In genomic region chr1:160520582-160520981, GRCh38 we compare ENCODE assay signal across 10 cellular contexts. TPM values are rescaled to one million over a fixed set of nuclear protein-coding genes. Genes with fewer than 3 reads are reported as not detected.
DNase-seq lines count a peak whose midpoint lies in the region; ATAC-seq lines count a peak whose summit lies in the region.
"Had no signal": no experiment of that assay in that cellular context is flagged by ENCODE, and none has a peak within 500 bp of the region (broad histone marks: within the 10 kb centered on the region; RNA-seq: fewer than 3 reads in every experiment).

No MANE protein-coding gene starts in this region.

- peak overlapping the region; percentile 99 for H3K27ac Mint-ChIP-seq in stimulated activated naive CD8-positive, alpha-beta T cell treated with anti-CD3 and anti-CD28 coated beads, Interleukin-15, Interleukin-2, amounts not matched to agents 100 ng/mL and 50 ng/mL, for 24 hours
- H3K27ac Mint-ChIP-seq in T-cell = peak overlapping the region; percentile 94 to 97
- peak overlapping the region; percentile 92 to 98 (median 96) for H3K27ac Mint-ChIP-seq in immature natural killer cell

- DNase-seq in stimulated activated naive CD8-positive, alpha-beta T cell treated with anti-CD3 and anti-CD28 coated beads, Interleukin-15, Interleukin-2, amounts not matched to agents 100 U/mL and 50 U/mL, for 24 hours = no peak
- no peak for DNase-seq in T-cell
- no peak for DNase-seq in immature natural killer cell
- no peak for DNase-seq in HPDE6-E6E7 (ENCODE audit: extremely low spot score)
- DNase-seq in HCEC 1CT = no peak
- DNase-seq: NCI-H1092, NCI-H748 treated with DMSO at 0.1 percent for 48 hours had no signal

- no peaks in the 10 kb centered on the region for H3K27me3 Mint-ChIP-seq in stimulated activated naive CD8-positive, alpha-beta T cell treated with anti-CD3 and anti-CD28 coated beads, Interleukin-15, Interleukin-2, amounts not matched to agents 100 ng/mL and 50 ng/mL, for 24 hours
- no peaks in the 10 kb centered on the region for H3K27me3 Mint-ChIP-seq in T-cell
- peaks cover 0 to 5% (median 2%) of the 10 kb centered on the region in 3 donors for H3K27me3 Mint-ChIP-seq in immature natural killer cell (ENCODE audit: low read depth in 3 of 3)

- H3K9me3 Mint-ChIP-seq in stimulated activated naive CD8-positive, alpha-beta T cell treated with anti-CD3 and anti-CD28 coated beads, Interleukin-15, Interleukin-2, amounts not matched to agents 100 ng/mL and 50 ng/mL, for 24 hours = peaks cover 11% of the 10 kb centered on the region
- H3K9me3 Mint-ChIP-seq in T-cell = peaks cover 0 to 11% (median 3%) of the 10 kb centered on the region in 3 donors
- H3K9me3 Mint-ChIP-seq in immature natural killer cell = no peaks in the 10 kb centered on the region

- CTCF ChIA-PET in T-cell (lab: Charles Lee) = interaction anchor here in 1 of 2 donors (1.0 to 1.1 kb wide), 3 partner anchors 19 to 37 kb away, joined by 3 to 5 read pairs (median 4); no protein-coding TSS in a partner anchor

- H3K4me3 Mint-ChIP-seq in stimulated activated naive CD8-positive, alpha-beta T cell treated with anti-CD3 and anti-CD28 coated beads, Interleukin-15, Interleukin-2, amounts not matched to agents 100 ng/mL and 50 ng/mL, for 24 hours = peak overlapping the region; percentile 97
- H3K4me3 Mint-ChIP-seq in T-cell (peak overlapping the region; percentile 84 to 98 (median 93)), immature natural killer cell (peak overlapping the region; percentile 95 to 98 (median 97))

- no peak for ATAC-seq in stimulated activated naive CD8-positive, alpha-beta T cell treated with anti-CD3 and anti-CD28 coated beads, Interleukin-15, Interleukin-2, amounts not matched to agents 100 U/mL and 50 U/mL, for 24 hours
- no peak for ATAC-seq in T-cell (replicated peaks in 1 of 4)
- no peak for ATAC-seq in HG02885 (IDR thresholded peaks at IDR 0.05; ENCODE audit: poor library complexity, unreplicated experiment)
- ATAC-seq in HG03045 (IDR thresholded peaks at IDR 0.05; ENCODE audit: unreplicated experiment) = no peak

- POLR2A ChIA-PET in T-cell (lab: Charles Lee) = no interaction called here

- peaks cover 77% of the 10 kb centered on the region for H3K36me3 Mint-ChIP-seq in stimulated activated naive CD8-positive, alpha-beta T cell treated with anti-CD3 and anti-CD28 coated beads, Interleukin-15, Interleukin-2, amounts not matched to agents 100 ng/mL and 50 ng/mL, for 24 hours (ENCODE audit: low read depth)
- H3K36me3 Mint-ChIP-seq in T-cell (peaks cover 22% of the 10 kb centered on the region), immature natural killer cell (peaks cover 8 to 19% (median 15%) of the 10 kb centered on the region in 3 donors)

- H3K4me1 Mint-ChIP-seq in stimulated activated naive CD8-positive, alpha-beta T cell treated with anti-CD3 and anti-CD28 coated beads, Interleukin-15, Interleukin-2, amounts not matched to agents 100 ng/mL and 50 ng/mL, for 24 hours (ENCODE audit: low read depth) = peaks cover 89% of the 10 kb centered on the region
- H3K4me1 Mint-ChIP-seq in T-cell = peaks cover 88 to 92% (median 88%) of the 10 kb centered on the region in 3 donors
- peaks cover 87 to 89% of the 10 kb centered on the region in 2 donors for H3K4me1 Mint-ChIP-seq in immature natural killer cell

RNA-seq across cellular contexts. Expression of gene SLAMF6, which starts 2.5 kb away (rescaled TPM):
- total RNA-seq in T-cell = 10 to 100 TPM; 39.9 to 53.0 (median 47.3) TPM
- polyA plus RNA-seq in immature natural killer cell = 100 to 1,000 TPM; 105 to 210 (median 125) TPM

RNA-seq across cellular contexts. Expression of gene CD84, which starts 58.7 kb away (rescaled TPM):
- total RNA-seq in T-cell = 10 to 100 TPM; 47.5 to 97.4 (median 51.8) TPM
- polyA plus RNA-seq in immature natural killer cell = 1 to 10 TPM; 2.1 to 3.9 (median 3.0) TPM
